In genomic region chr14:102319351-102320032, GRCh38 we compare ENCODE assay signal across 8 cellular contexts. TPM values are rescaled to one million over a fixed set of nuclear protein-coding genes. Genes with fewer than 3 reads are reported as not detected.
DNase-seq lines count a peak whose midpoint lies in the region; ATAC-seq and TF ChIP-seq lines count a peak whose summit lies in the region.

ZNF839 (plus strand) TSS chr14:102319746; CDS start chr14:102319766, 20 bp downstream.

- peaks cover 37% of the 10 kb centered on the region for H3K4me1 ChIP-seq in KMS-11 (ENCODE audit: low read depth, poor library complexity, severe bottlenecking)
- peaks cover 34% of the 10 kb centered on the region for H3K4me1 ChIP-seq in PC-9 (replicated peaks; ENCODE audit: insufficient read depth)
- H3K4me1 ChIP-seq in mucosa of descending colon (ENCODE audit: low read depth) = peaks cover 12% of the 10 kb centered on the region

- H3K9me3 ChIP-seq in PC-9 (ENCODE audit: insufficient read depth, low read depth) = no peaks in the 10 kb centered on the region
- no peaks in the 10 kb centered on the region for H3K9me3 ChIP-seq in mucosa of descending colon

- H3K27ac ChIP-seq in KMS-11 = peak within 1 kb of the TSS; percentile 74
- H3K27ac ChIP-seq in PC-9 = peak within 1 kb of the TSS; percentile 55

- peak within 1 kb of the TSS; percentile 84; the same call in 1 of the 2 replicates for H2AFZ ChIP-seq in KMS-11 (ENCODE audit: low read depth)
- peak within 1 kb of the TSS; percentile 92 for H2AFZ ChIP-seq in PC-9

- H3K36me3 ChIP-seq in KMS-11 (ENCODE audit: insufficient read depth) = no peaks in the 10 kb centered on the region
- H3K36me3 ChIP-seq in PC-9 (ENCODE audit: low read depth) = no peaks in the 10 kb centered on the region
- no peaks in the 10 kb centered on the region for H3K36me3 ChIP-seq in mucosa of descending colon (ENCODE audit: low read depth)

- peak; percentile 47 for ATAC-seq in GM21576 (IDR thresholded peaks at IDR 0.05; ENCODE audit: unreplicated experiment)
- ATAC-seq in mucosa of descending colon = peak; percentile 79

- TF ChIP-seq CTCF in KMS-11 (conservative IDR thresholded peaks at IDR 0.05; ENCODE audit: low read depth, low read length) (no peak), PC-9 (conservative IDR thresholded peaks at IDR 0.05) (no peak), epithelial cell of esophagus (IDR thresholded peaks at IDR 0.05; ENCODE audit: insufficient read depth, low read depth, low read length, missing control alignments) (no peak), mucosa of descending colon (IDR thresholded peaks at IDR 0.05) (no peak)

- H3K4me3 ChIP-seq in KMS-11 (IDR thresholded peaks at IDR 0.05; ENCODE audit: insufficient read depth, low read depth, low read length) = no peak within 1 kb of the TSS
- H3K4me3 ChIP-seq in PC-9 = peak within 1 kb of the TSS; percentile 69
- H3K4me3 ChIP-seq in epithelial cell of esophagus (ENCODE audit: low read length) = peak within 1 kb of the TSS; percentile 74
- H3K4me3 ChIP-seq in mucosa of descending colon = peak within 1 kb of the TSS; percentile 64

- POLR2A ChIA-PET in PC-9 (lab: Charles Lee; ENCODE audit: unreplicated experiment) = no interaction called here

- H3K4me2 ChIP-seq in KMS-11 (peak within 1 kb of the TSS; percentile 88), PC-9 (peak within 1 kb of the TSS; percentile 100)

- BruUV-seq in PC-9 (replicated peaks; lab: Mats Ljungman, UMichigan) = no TSS peak

- intact Hi-C loops in PC-9 (cut with micrococcal nuclease; ENCODE audit: unreplicated experiment) = loop anchor here (5.0 to 10.0 kb wide), 2 partner anchors 188 to 615 kb away; partner anchors contain the start of gene ANKRD9
- intact Hi-C loops in mucosa of descending colon (cut with DNase I, micrococcal nuclease) = loop anchor here (5.0 to 10.0 kb wide), 2 partner anchors 82 to 85 kb away; no protein-coding TSS in a partner anchor

- DNase-seq in DMS 273 (lab: John Stamatoyannopoulos, UW; ENCODE audit: unreplicated experiment) = peak; percentile 96
- peak; percentile 76 to 80 for DNase-seq in PC-9
- DNase-seq in activated T-cell treated with anti-CD3 and anti-CD28 coated beads for 4 hours = peak; percentile 91
- peak; percentile 88 for DNase-seq in epithelial cell of esophagus (ENCODE audit: low read depth)
- peak; percentile 96 for DNase-seq in mucosa of descending colon
- DNase-seq in stimulated activated CD8-positive, alpha-beta memory T cell treated with anti-CD3 and anti-CD28 coated beads, Interleukin-4, amount 100 ng/mL, for 1 hour (ENCODE audit: low read depth in 2 of 2, low spot score in 1 of 2) = peak; percentile 86 to 91

- no peaks in the 10 kb centered on the region for H3K9me2 ChIP-seq in PC-9 (ENCODE audit: insufficient read depth)

- CTCF ChIA-PET in PC-9 (lab: Charles Lee) = no interaction called here

- H3K9ac ChIP-seq in KMS-11 = peak within 1 kb of the TSS; percentile 82

- H3K27me3 ChIP-seq in KMS-11 (ENCODE audit: insufficient read depth, low read depth) (no peaks in the 10 kb centered on the region), PC-9 (ENCODE audit: insufficient read depth, low read depth) (no peaks in the 10 kb centered on the region)

- H3K79me2 ChIP-seq in KMS-11 (ENCODE audit: insufficient read depth, low read depth) = peaks cover 6% of the 10 kb centered on the region; the same call in 1 of the 2 replicates
- peaks cover 18% of the 10 kb centered on the region for H3K79me2 ChIP-seq in PC-9 (ENCODE audit: low read depth)

- H3F3A ChIP-seq in PC-9 (ENCODE audit: insufficient read depth, low read depth) = peaks cover 57% of the 10 kb centered on the region

- H4K20me1 ChIP-seq in KMS-11 (ENCODE audit: insufficient read depth) (no peaks in the 10 kb centered on the region), PC-9 (ENCODE audit: insufficient read depth) (no peaks in the 10 kb centered on the region)

RNA-seq across cellular contexts. Expression of gene ZNF839, which starts in this region (rescaled TPM):
- total RNA-seq in PC-9 (2021) (11.8 and 16.3 TPM in 2 replicates), mucosa of descending colon (10 to 100 TPM in 1 of 3 donors, 1 to 10 TPM in 2; 9.5 to 12.4 (median 9.7) TPM)
